ENCODE assay signal across 26 cellular contexts in genomic region chr14:37746140-37746832, GRCh38.
DNase-seq lines count a peak whose midpoint lies in the region; ATAC-seq, FAIRE-seq and TF ChIP-seq lines count a peak whose summit lies in the region.
"Had no signal": no experiment of that assay in that cellular context is flagged by ENCODE, and none has a peak within 500 bp of the region (broad histone marks: within the 10 kb centered on the region; RNA-seq: fewer than 3 reads in every experiment).

No MANE protein-coding gene starts in this region.

- H3K9me3 ChIP-seq in HepG2 (ENCODE audit: low read length), result no peaks in the 10 kb centered on the region
- no peaks in the 10 kb centered on the region for H3K9me3 ChIP-seq in right lobe of liver
- H3K9me3 ChIP-seq: BE2C; BLaER1 treated with 17β-estradiol and CSF1 and Interleukin-3, amounts not matched to agents 10 nM and 100 nM had no signal

- peaks cover 23% of the 10 kb centered on the region for H3K4me1 ChIP-seq in HepG2 (ENCODE audit: insufficient read depth, low read length)
- H3K4me1 ChIP-seq in right lobe of liver, result no peaks in the 10 kb centered on the region
- H3K4me1 ChIP-seq: BE2C; BLaER1 treated with 17β-estradiol and CSF1 and Interleukin-3, amounts not matched to agents 10 nM and 100 nM had no signal

- peak overlapping the region; percentile 6 for H3K27ac ChIP-seq in HepG2 (ENCODE audit: extremely low read length, insufficient read depth, low read length)
- H3K27ac ChIP-seq in right lobe of liver, result no peak overlapping the region
- H3K27ac ChIP-seq: 22Rv1; BLaER1 treated with 17β-estradiol and CSF1 and Interleukin-3, amounts not matched to agents 10 nM and 100 nM; GM23248 had no signal

- in situ Hi-C loops in HepG2 (cut with HindIII; ENCODE audit: extremely low pct_ligation_motif_present, low pct_unique_long_range_greater_than_20kb), result no loop called here

- POLR2A ChIA-PET in HepG2 (lab: Yijun Ruan, JAX), result interaction anchor here (1.3 kb wide), 1 partner anchor 119 kb away, joined by 4 read pairs; no protein-coding TSS in a partner anchor

- no peak for TF ChIP-seq RAD21 in HepG2 (CRISPR knock-in tag; IDR thresholded peaks at IDR 0.05)

- no peaks in the 10 kb centered on the region for H3K27me3 ChIP-seq in HepG2 (ENCODE audit: control insufficient read depth in 1 of 2, insufficient read depth in 2 of 2, low read length in 2 of 2)
- H3K27me3 ChIP-seq in right lobe of liver, result no peaks in the 10 kb centered on the region
- H3K27me3 ChIP-seq: BLaER1 treated with 17β-estradiol and CSF1 and Interleukin-3, amounts not matched to agents 10 nM and 100 nM had no signal

- peak overlapping the region; percentile 16; the same call in 1 of the 2 replicates for H3K4me2 ChIP-seq in HepG2 (ENCODE audit: low read depth, low read length)
- H3K4me2 ChIP-seq: BLaER1 treated with 17β-estradiol and CSF1 and Interleukin-3, amounts not matched to agents 10 nM and 100 nM had no signal

- no peak overlapping the region for H3K9ac ChIP-seq in HepG2 (ENCODE audit: insufficient read depth, low read depth, low read length)
- H3K9ac ChIP-seq: BLaER1 treated with 17β-estradiol and CSF1 and Interleukin-3, amounts not matched to agents 10 nM and 100 nM; GM23248 had no signal

- WGBS in HepG2 (ENCODE audit: low lambda C conversion rate), result 94% methylated on average over 1 of the region's 1 CpG
- WGBS in right lobe of liver (ENCODE audit: insufficient coverage, low coverage, low lambda C conversion rate, missing lambda C conversion rate), result 91% methylated on average over 1 of the region's 1 CpG

- no peak for TF ChIP-seq CTCF in HepG2 (CRISPR knock-in tag; IDR thresholded peaks at IDR 0.05)
- TF ChIP-seq CTCF in right lobe of liver (IDR thresholded peaks at IDR 0.05), result no peak
- TF ChIP-seq CTCF in epithelial cell of esophagus (IDR thresholded peaks at IDR 0.05; ENCODE audit: insufficient read depth, low read depth, low read length, missing control alignments), result no peak

- DNase-seq in HepG2 (ENCODE audit: low spot score) (peak; percentile 71), right lobe of liver (no peak), RCC 7860 (ENCODE audit: low spot score) (peak; percentile 28), epithelial cell of esophagus (ENCODE audit: low read depth) (peak; percentile 55), renal cortical epithelial cell (ENCODE audit: low read depth) (peak; percentile 49), inferior parietal cortex (ENCODE audit: extremely low spot score) (no peak), islet precursor cell (no peak), cerebellar cortex (ENCODE audit: low spot score) (no peak)
- DNase-seq: AML-193; BE2C; CD4-positive, alpha-beta T cell; CD8-positive, alpha-beta memory T cell; DMS 273 treated with DMSO at 0.1 percent for 48 hours; DMS79; EL; GDM1; GM23248; H7; HCEC 1CT had no signal

- H3K79me2 ChIP-seq in HepG2 (ENCODE audit: insufficient read depth, low read length), result no peaks in the 10 kb centered on the region

- intact Hi-C loops in HepG2 (cut with micrococcal nuclease; ENCODE audit: unreplicated experiment) (no loop called here), right lobe of liver (cut with DNase I) (no loop called here)

- FAIRE-seq in HepG2 (lab: Jason Lieb, UNC), result no peak
- FAIRE-seq in RCC 7860 (lab: Jason Lieb, UNC), result no peak
- FAIRE-seq: A204.1, D721Med, GM12878, GM19239, H1 had no signal

- TF ChIP-seq EP300 in HepG2 (IDR thresholded peaks at IDR 0.05; ENCODE audit: low read depth in 2 of 2, low read length in 2 of 2) (no peak), HepG2 (CRISPR knock-in tag; IDR thresholded peaks at IDR 0.05; ENCODE audit: borderline replicate concordance) (no peak)

- H3K4me3 ChIP-seq in HepG2 (replicated peaks in 1 of 3; ENCODE audit: insufficient read depth in 1 of 3, low read depth in 2 of 3, low read length in 3 of 3) (no peak overlapping the region), right lobe of liver (no peak overlapping the region), epithelial cell of esophagus (ENCODE audit: low read length) (no peak overlapping the region)
- H3K4me3 ChIP-seq: BLaER1 treated with 17β-estradiol and CSF1 and Interleukin-3, amounts not matched to agents 10 nM and 100 nM; GM12878; GM23248 had no signal

- BruUV-seq in HepG2 (replicated peaks; lab: Mats Ljungman, UMichigan), result no TSS peak

- H3K36me3 ChIP-seq in HepG2 (replicated peaks in 1 of 2; ENCODE audit: control insufficient read depth in 1 of 2, insufficient read depth in 2 of 2, low read length in 2 of 2), result no peaks in the 10 kb centered on the region
- no peaks in the 10 kb centered on the region for H3K36me3 ChIP-seq in right lobe of liver
- H3K36me3 ChIP-seq: BE2C; BLaER1 treated with 17β-estradiol and CSF1 and Interleukin-3, amounts not matched to agents 10 nM and 100 nM had no signal

- TF ChIP-seq POLR2A in HepG2 (IDR thresholded peaks at IDR 0.05; ENCODE audit: insufficient read depth in 1 of 2, low read depth in 2 of 2, low read length in 2 of 2), result no peak
- no peak for TF ChIP-seq POLR2A in right lobe of liver (IDR thresholded peaks at IDR 0.05)

- no peaks in the 10 kb centered on the region for H4K20me1 ChIP-seq in HepG2 (ENCODE audit: insufficient read depth, low read length)
- H4K20me1 ChIP-seq: BLaER1 treated with 17β-estradiol and CSF1 and Interleukin-3, amounts not matched to agents 10 nM and 100 nM had no signal

- CTCF ChIA-PET in HepG2 (lab: Yijun Ruan, JAX; ENCODE audit: low intra/inter-chr PET ratio, low total read pairs), result no interaction called here

- ATAC-seq in HepG2 (peak; percentile 59), right lobe of liver (no peak)
- ATAC-seq: GM12878 had no signal

- H2AFZ ChIP-seq in HepG2 (ENCODE audit: low read length), result no peak overlapping the region
- H2AFZ ChIP-seq: GM23248 had no signal

TF ChIP-seq in HepG2, 621 proteins besides CTCF, POLR2A, EP300 and RAD21 (continues in another document):
- TF ChIP-seq ZNF24 (IDR thresholded peaks at IDR 0.05) (peak; percentile 38; the same call in 1 of the 2 replicates), ZNF816 (CRISPR knock-in tag; IDR thresholded peaks at IDR 0.05; ENCODE audit: borderline replicate concordance) (no peak), TEAD3 (CRISPR knock-in tag; optimal IDR thresholded peaks at IDR 0.05; ENCODE audit: borderline replicate concordance) (peak; percentile 32), CHD4 (IDR thresholded peaks at IDR 0.05; ENCODE audit: borderline replicate concordance, low read length) (peak; percentile 56; the same call in 1 of the 2 replicates), ZNF549 (CRISPR knock-in tag; IDR thresholded peaks at IDR 0.05) (no peak), ZNF10 (CRISPR knock-in tag; IDR thresholded peaks at IDR 0.05; ENCODE audit: borderline replicate concordance, low read depth) (no peak), ZC3H4 (CRISPR knock-in tag; IDR thresholded peaks at IDR 0.05; ENCODE audit: borderline replicate concordance) (no peak), SOX5 (CRISPR knock-in tag; IDR thresholded peaks at IDR 0.05; ENCODE audit: borderline replicate concordance) (peak; percentile 57; the same call in 1 of the 2 replicates), CEBPG (CRISPR knock-in tag; IDR thresholded peaks at IDR 0.05) (peak; percentile 76), FOXA1 (IDR thresholded peaks at IDR 0.05) (no peak), FOXA1 (CRISPR knock-in tag; IDR thresholded peaks at IDR 0.05) (no peak), SMYD3 (CRISPR knock-in tag; IDR thresholded peaks at IDR 0.05) (0 out of 2 replicates have a peak, but pooled peaks have one; percentile 25), ASH2L (IDR thresholded peaks at IDR 0.05; ENCODE audit: insufficient read length, low read depth, low read length) (peak; percentile 6), SNAI1 (CRISPR knock-in tag; IDR thresholded peaks at IDR 0.05; ENCODE audit: borderline replicate concordance) (no peak), ELF3 (CRISPR knock-in tag; IDR thresholded peaks at IDR 0.05) (0 out of 2 replicates have a peak, but pooled peaks have one; percentile 8)
- TF ChIP-seq, protein P1, sequence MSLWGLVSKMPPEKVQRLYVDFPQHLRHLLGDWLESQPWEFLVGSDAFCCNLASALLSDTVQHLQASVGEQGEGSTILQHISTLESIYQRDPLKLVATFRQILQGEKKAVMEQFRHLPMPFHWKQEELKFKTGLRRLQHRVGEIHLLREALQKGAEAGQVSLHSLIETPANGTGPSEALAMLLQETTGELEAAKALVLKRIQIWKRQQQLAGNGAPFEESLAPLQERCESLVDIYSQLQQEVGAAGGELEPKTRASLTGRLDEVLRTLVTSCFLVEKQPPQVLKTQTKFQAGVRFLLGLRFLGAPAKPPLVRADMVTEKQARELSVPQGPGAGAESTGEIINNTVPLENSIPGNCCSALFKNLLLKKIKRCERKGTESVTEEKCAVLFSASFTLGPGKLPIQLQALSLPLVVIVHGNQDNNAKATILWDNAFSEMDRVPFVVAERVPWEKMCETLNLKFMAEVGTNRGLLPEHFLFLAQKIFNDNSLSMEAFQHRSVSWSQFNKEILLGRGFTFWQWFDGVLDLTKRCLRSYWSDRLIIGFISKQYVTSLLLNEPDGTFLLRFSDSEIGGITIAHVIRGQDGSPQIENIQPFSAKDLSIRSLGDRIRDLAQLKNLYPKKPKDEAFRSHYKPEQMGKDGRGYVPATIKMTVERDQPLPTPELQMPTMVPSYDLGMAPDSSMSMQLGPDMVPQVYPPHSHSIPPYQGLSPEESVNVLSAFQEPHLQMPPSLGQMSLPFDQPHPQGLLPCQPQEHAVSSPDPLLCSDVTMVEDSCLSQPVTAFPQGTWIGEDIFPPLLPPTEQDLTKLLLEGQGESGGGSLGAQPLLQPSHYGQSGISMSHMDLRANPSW (CRISPR knock-in tag; IDR thresholded peaks at IDR 0.05; ENCODE audit: borderline replicate concordance), result no peak
- TF ChIP-seq, protein P2, sequence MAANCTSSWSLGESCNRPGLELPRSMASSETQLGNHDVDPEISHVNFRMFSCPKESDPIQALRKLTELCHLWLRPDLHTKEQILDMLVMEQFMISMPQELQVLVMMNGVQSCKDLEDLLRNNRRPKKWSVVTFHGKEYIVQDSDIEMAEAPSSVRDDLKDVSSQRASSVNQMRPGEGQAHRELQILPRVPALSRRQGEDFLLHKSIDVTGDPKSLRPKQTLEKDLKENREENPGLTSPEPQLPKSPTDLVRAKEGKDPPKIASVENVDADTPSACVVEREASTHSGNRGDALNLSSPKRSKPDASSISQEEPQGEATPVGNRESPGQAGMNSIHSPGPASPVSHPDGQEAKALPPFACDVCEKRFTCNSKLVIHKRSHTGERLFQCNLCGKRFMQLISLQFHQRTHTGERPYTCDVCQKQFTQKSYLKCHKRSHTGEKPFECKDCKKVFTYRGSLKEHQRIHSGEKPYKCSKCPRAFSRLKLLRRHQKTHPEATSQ (CRISPR knock-in tag; IDR thresholded peaks at IDR 0.05; ENCODE audit: borderline replicate concordance), result peak; percentile 18; the same call in 1 of the 2 replicates

Comparison
In these comparisons a context has a peak if more than half of its experiments do, and no peak if none do; other contexts are left out.
1. DNase-seq: peak in HepG2 (single experiment), RCC 7860 (single experiment), epithelial cell of esophagus (single experiment) and renal cortical epithelial cell (single experiment); none in right lobe of liver (0 of 3), inferior parietal cortex (single experiment), islet precursor cell (single experiment) and cerebellar cortex (single experiment).